Comparison of ENCODE assay signal across 21 cellular contexts in the genomic region with DNA sequence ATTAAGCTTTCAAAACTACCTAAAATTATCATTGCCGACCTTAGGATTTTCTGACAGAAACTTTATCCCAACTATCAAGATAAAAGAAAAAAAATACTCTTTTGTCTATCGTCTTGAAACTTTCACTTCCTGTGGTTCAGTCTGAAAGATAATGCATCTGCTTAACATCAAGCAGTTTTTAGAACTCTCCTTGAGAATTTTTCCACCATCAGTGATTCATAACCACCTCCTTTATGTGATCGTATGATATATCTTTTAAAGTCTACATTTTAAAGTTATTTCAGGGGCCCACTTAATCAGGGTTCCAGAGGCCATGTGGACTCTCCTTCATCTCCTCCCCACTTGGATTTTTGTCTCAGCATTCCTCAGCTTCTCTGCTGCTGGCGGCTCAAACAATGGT.
A peak's percentile ranks its signal among the peaks of the same experiment; 100 is the strongest.
DNase-seq lines count a peak whose midpoint lies in the region; FAIRE-seq and TF ChIP-seq lines count a peak whose summit lies in the region.
"Had no signal": no experiment of that assay in that cellular context is flagged by ENCODE, and none has a peak within 500 bp of the region (broad histone marks: within the 10 kb centered on the region; RNA-seq: fewer than 3 reads in every experiment).

No MANE protein-coding gene starts in this region.

- POLR2A ChIA-PET in CD8-positive, alpha-beta memory T cell (lab: Charles Lee): no interaction called here

- H3K36me3 ChIP-seq in astrocyte (ENCODE audit: insufficient read depth, low read length) (no peaks in the 10 kb centered on the region), osteoblast (ENCODE audit: insufficient read depth, low read length) (no peaks in the 10 kb centered on the region)
- no peaks in the 10 kb centered on the region for H3K36me3 ChIP-seq in CD8-positive, alpha-beta memory T cell (ENCODE audit: insufficient read depth, low read length)
- H3K36me3 ChIP-seq: BE2C had no signal

- TF ChIP-seq CTCF in GM13976 (IDR thresholded peaks at IDR 0.05; ENCODE audit: borderline replicate concordance, control extremely low read depth, extremely low read depth, insufficient read depth, missing control alignments) (no peak), astrocyte (IDR thresholded peaks at IDR 0.05; ENCODE audit: insufficient read depth, low read depth, low read length) (no peak), osteoblast (IDR thresholded peaks at IDR 0.05; ENCODE audit: extremely low read depth, low read depth, low read length) (no peak)

- H3K27me3 Mint-ChIP-seq in astrocyte (ENCODE audit: low read depth, unreplicated experiment): no peaks in the 10 kb centered on the region
- no peaks in the 10 kb centered on the region for H3K27me3 Mint-ChIP-seq in CD8-positive, alpha-beta memory T cell

- H3K4me1 Mint-ChIP-seq in astrocyte (ENCODE audit: low read depth, unreplicated experiment): peaks cover 47% of the 10 kb centered on the region
- no peaks in the 10 kb centered on the region for H3K4me1 Mint-ChIP-seq in CD8-positive, alpha-beta memory T cell

- no peak for FAIRE-seq in astrocyte (lab: Jason Lieb, UNC)
- FAIRE-seq: D721Med, G401.6 had no signal

- H3K27ac Mint-ChIP-seq in astrocyte (ENCODE audit: unreplicated experiment): peak overlapping the region; percentile 85
- no peak overlapping the region for H3K27ac Mint-ChIP-seq in CD8-positive, alpha-beta memory T cell
- H3K27ac Mint-ChIP-seq: CD8-positive, alpha-beta T cell had no signal

- H3K9me3 ChIP-seq in astrocyte (ENCODE audit: insufficient read depth, low read depth, low read length): no peaks in the 10 kb centered on the region
- H3K9me3 ChIP-seq in osteoblast (ENCODE audit: low read depth, low read length): peaks cover 2% of the 10 kb centered on the region
- no peaks in the 10 kb centered on the region for H3K9me3 ChIP-seq in CD8-positive, alpha-beta memory T cell (ENCODE audit: low read length)
- H3K9me3 ChIP-seq: BE2C had no signal

- peaks cover 5% of the 10 kb centered on the region for H3K9me3 Mint-ChIP-seq in astrocyte (ENCODE audit: unreplicated experiment)
- peaks cover 0 to 4% (median 2%) of the 10 kb centered on the region in 5 donors for H3K9me3 Mint-ChIP-seq in CD8-positive, alpha-beta memory T cell

- peaks cover 11% of the 10 kb centered on the region for H3K36me3 Mint-ChIP-seq in astrocyte (ENCODE audit: low read depth, unreplicated experiment)
- H3K36me3 Mint-ChIP-seq in CD8-positive, alpha-beta memory T cell: no peaks in the 10 kb centered on the region
- H3K36me3 Mint-ChIP-seq: CD8-positive, alpha-beta T cell had no signal

- CTCF ChIA-PET in CD8-positive, alpha-beta memory T cell (lab: Charles Lee): no interaction called here

- peak; percentile 7 for DNase-seq in GM13976 (ENCODE audit: low spot score)
- peak; percentile 21 for DNase-seq in MV-4-11 (lab: John Stamatoyannopoulos, UW)
- DNase-seq in astrocyte (ENCODE audit: low read depth): peak; percentile 81
- no peak for DNase-seq in osteoblast (ENCODE audit: insufficient read length, low spot score, missing footprints)
- DNase-seq in SIG-M5 treated with dmso at 0.1 percent for 504 hours (lab: John Stamatoyannopoulos, UW; ENCODE audit: unreplicated experiment): no peak
- no peak for DNase-seq in NCI-H1092 treated with DMSO at 0.1 percent for 48 hours (lab: John Stamatoyannopoulos, UW)
- DNase-seq in T-helper 9 cell: no peak
- no peak for DNase-seq in CD8-positive, alpha-beta memory T cell
- DNase-seq: BE2C; CD8-positive, alpha-beta T cell; DND-41; HCEC 1CT; KBM-7; NCI-H1048; NCI-H2107; NCI-H2227 treated with DMSO at 0.1 percent for 48 hours; NCI-H524; SIG-M5; SW 1271 had no signal

- H3K79me2 ChIP-seq in astrocyte (ENCODE audit: insufficient read depth, low read length) (no peaks in the 10 kb centered on the region), osteoblast (ENCODE audit: insufficient read depth, low read length) (no peaks in the 10 kb centered on the region)

- no peaks in the 10 kb centered on the region for H4K20me1 ChIP-seq in astrocyte (ENCODE audit: insufficient read depth, low read length)
- no peaks in the 10 kb centered on the region for H4K20me1 ChIP-seq in osteoblast (ENCODE audit: insufficient read depth, low read length)

- peak overlapping the region; percentile 17 for H3K9ac ChIP-seq in astrocyte (ENCODE audit: low read length)

- H2AFZ ChIP-seq in astrocyte (ENCODE audit: low read depth, low read length) (no peak overlapping the region), osteoblast (ENCODE audit: low read length) (no peak overlapping the region)

- H3K4me2 ChIP-seq in astrocyte (ENCODE audit: low read length) (no peak overlapping the region), osteoblast (ENCODE audit: insufficient read depth, low read length) (no peak overlapping the region)

- H3K27me3 ChIP-seq in astrocyte (ENCODE audit: insufficient read depth, low read length): no peaks in the 10 kb centered on the region
- no peaks in the 10 kb centered on the region for H3K27me3 ChIP-seq in osteoblast (ENCODE audit: insufficient read depth, low read length)
- H3K27me3 ChIP-seq in CD8-positive, alpha-beta memory T cell (ENCODE audit: insufficient read depth, low read length, poor library complexity, severe bottlenecking): no peaks in the 10 kb centered on the region
- H3K27me3 ChIP-seq: BE2C had no signal

- H3K27ac ChIP-seq in astrocyte (ENCODE audit: low read depth, low read length): peak overlapping the region; percentile 56
- peak overlapping the region; percentile 33 for H3K27ac ChIP-seq in osteoblast (ENCODE audit: low read depth, low read length)
- no peak overlapping the region for H3K27ac ChIP-seq in CD8-positive, alpha-beta memory T cell (ENCODE audit: low read depth, low read length)

- in situ Hi-C loops in GM13976 (cut with MboI; ENCODE audit: low sequenced_read_pairs, unreplicated experiment): no loop called here

- no peak overlapping the region for H3K4me3 Mint-ChIP-seq in astrocyte (ENCODE audit: unreplicated experiment)
- no peak overlapping the region for H3K4me3 Mint-ChIP-seq in CD8-positive, alpha-beta memory T cell
- H3K4me3 Mint-ChIP-seq: CD8-positive, alpha-beta T cell had no signal

- H3K4me3 ChIP-seq in astrocyte (ENCODE audit: insufficient read depth, low read depth, low read length) (no peak overlapping the region), osteoblast (ENCODE audit: insufficient read depth, low read length) (no peak overlapping the region)
- H3K4me3 ChIP-seq in CD8-positive, alpha-beta memory T cell (ENCODE audit: low read length): no peak overlapping the region

- H3K4me1 ChIP-seq in astrocyte (ENCODE audit: insufficient read depth, low read length) (peaks cover 30% of the 10 kb centered on the region), osteoblast (ENCODE audit: insufficient read depth, low read length) (peaks cover 51% of the 10 kb centered on the region)
- H3K4me1 ChIP-seq in CD8-positive, alpha-beta memory T cell (ENCODE audit: insufficient read depth, low read length): no peaks in the 10 kb centered on the region

Comparison
In these comparisons a context has a peak if more than half of its experiments do, and no peak if none do; other contexts are left out.
1. DNase-seq: peak in GM13976 (single experiment), MV-4-11 (single experiment) and astrocyte (single experiment); none in osteoblast (single experiment), SIG-M5 treated with dmso at 0.1 percent for 504 hours (single experiment), NCI-H1092 treated with DMSO at 0.1 percent for 48 hours (single experiment), T-helper 9 cell (single experiment) and CD8-positive, alpha-beta memory T cell (0 of 5).